23 cellular contexts compared by ENCODE assay signal in the genomic region with DNA sequence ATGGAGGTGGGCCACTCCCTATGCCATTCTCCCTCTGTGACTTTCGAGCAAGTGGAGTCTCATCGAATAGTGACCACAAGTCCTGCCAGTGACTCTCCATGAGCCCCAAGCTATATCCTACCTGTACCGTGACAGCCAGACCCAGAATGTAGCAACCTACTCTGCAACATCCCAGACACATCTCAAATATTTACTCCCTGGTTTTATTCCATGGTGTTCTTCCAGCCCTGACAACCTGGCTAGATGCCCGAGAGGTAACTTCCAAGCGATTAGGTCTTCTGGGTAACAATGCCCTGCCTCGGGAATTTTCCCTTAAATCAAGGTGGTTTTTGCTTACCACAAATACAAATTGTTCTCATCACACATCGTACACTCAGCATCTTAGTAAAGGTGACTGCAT.
DNase-seq lines count a peak whose midpoint lies in the region; ATAC-seq and TF ChIP-seq lines count a peak whose summit lies in the region.
"Had no signal": no experiment of that assay in that cellular context is flagged by ENCODE, and none has a peak within 500 bp of the region (broad histone marks: within the 10 kb centered on the region; RNA-seq: fewer than 3 reads in every experiment).

No MANE protein-coding gene starts in this region.

- H3K27me3 Mint-ChIP-seq in brain = no peaks in the 10 kb centered on the region
- H3K27me3 Mint-ChIP-seq: B cell; CD4-positive, alpha-beta T cell had no signal

- intact Hi-C loops in right lobe of liver (cut with DNase I) (loop anchor here in 1 of 2 donors (10.0 kb wide), 2 partner anchors 119 to 209 kb away; a partner anchor contains a TSS), prostate gland (cut with DNase I) (loop anchor here (10.0 kb wide), 1 partner anchor 331 kb away; no protein-coding TSS in a partner anchor)

- WGBS in right lobe of liver (ENCODE audit: insufficient coverage, low coverage, low lambda C conversion rate, missing lambda C conversion rate) = 37% methylated on average over 7 of the region's 7 CpGs
- WGBS in prostate gland = 56% methylated on average over 7 of the region's 7 CpGs

- no peaks in the 10 kb centered on the region for H3K36me3 ChIP-seq in right lobe of liver
- no peaks in the 10 kb centered on the region for H3K36me3 ChIP-seq in prostate gland

- no peaks in the 10 kb centered on the region for H3K27me3 ChIP-seq in right lobe of liver
- no peaks in the 10 kb centered on the region for H3K27me3 ChIP-seq in prostate gland (replicated peaks; ENCODE audit: insufficient read depth)

- H3K36me3 Mint-ChIP-seq in brain = peaks cover 4% of the 10 kb centered on the region

- ATAC-seq in right lobe of liver = peak; percentile 90 to 96 (median 92)
- ATAC-seq: Right ventricle myocardium inferior had no signal

- TF ChIP-seq POLR2A in right lobe of liver (IDR thresholded peaks at IDR 0.05) (no peak), prostate gland (IDR thresholded peaks at IDR 0.05) (no peak)

- H3K9me3 ChIP-seq in right lobe of liver (no peaks in the 10 kb centered on the region), prostate gland (no peaks in the 10 kb centered on the region)
- H3K9me3 ChIP-seq: HAP-1 had no signal

- H3K4me1 Mint-ChIP-seq in brain = peaks cover 100% of the 10 kb centered on the region

- peak overlapping the region in 3 of 5 experiments; percentile 34 to 90 (median 55) for H3K27ac Mint-ChIP-seq in brain
- H3K27ac Mint-ChIP-seq: B cell; CD4-positive, alpha-beta T cell; HFFc6 had no signal

- TF ChIP-seq CTCF in LNCaP clone FGC (IDR thresholded peaks at IDR 0.05; ENCODE audit: control insufficient read depth, extremely low read depth, insufficient read depth) (no peak), brain (conservative IDR thresholded peaks at IDR 0.05) (no peak), right lobe of liver (IDR thresholded peaks at IDR 0.05) (no peak), prostate gland (IDR thresholded peaks at IDR 0.05) (no peak)

- H3K9me3 Mint-ChIP-seq in brain = no peaks in the 10 kb centered on the region
- H3K9me3 Mint-ChIP-seq: CD4-positive, alpha-beta T cell; HFFc6 had no signal

- H3K27ac ChIP-seq in right lobe of liver (peak overlapping the region in 2 of 3 donors; percentile 23 to 40), prostate gland (peak overlapping the region in 1 of 2 donors; percentile 65)
- H3K27ac ChIP-seq: PC-9 had no signal

- peaks cover 0 to 14% (median 6%) of the 10 kb centered on the region in 4 donors for H3K4me1 ChIP-seq in right lobe of liver
- peaks cover 6% of the 10 kb centered on the region for H3K4me1 ChIP-seq in prostate gland (replicated peaks)

- no peak overlapping the region for H3K4me3 ChIP-seq in LNCaP clone FGC (ENCODE audit: low read depth, low read length)
- no peak overlapping the region for H3K4me3 ChIP-seq in right lobe of liver
- H3K4me3 ChIP-seq in prostate gland = no peak overlapping the region
- H3K4me3 ChIP-seq: HAP-1, PC-9 had no signal

- peak; percentile 88 for DNase-seq in LNCaP clone FGC (ENCODE audit: low read depth)
- peak; percentile 62 to 89 (median 67) for DNase-seq in right lobe of liver
- peak; percentile 85 for DNase-seq in prostate gland (ENCODE audit: low spot score)
- DNase-seq in NCI-H226 = no peak
- DNase-seq in COLO668 (lab: John Stamatoyannopoulos, UW; ENCODE audit: unreplicated experiment) = no peak
- no peak for DNase-seq in DMS 273 (lab: John Stamatoyannopoulos, UW; ENCODE audit: unreplicated experiment)
- DNase-seq: CD4-positive, alpha-beta T cell; COR-L47; GOT3; HFFc6; Karpas-422; MV-4-11; NCI-H1105; NCI-H1436 treated with DMSO at 0.1 percent for 48 hours; NCI-H187 treated with DMSO at 0.1 percent for 48 hours; NCI-H2171 treated with DMSO at 0.1 percent for 48 hours; NCI-H774; PC-9; T-helper 1 cell had no signal

- no peak overlapping the region for H3K4me3 Mint-ChIP-seq in brain
- H3K4me3 Mint-ChIP-seq: B cell; CD4-positive, alpha-beta T cell; HFFc6 had no signal

Comparison
In these comparisons a context has a peak if more than half of its experiments do, and no peak if none do; other contexts are left out.
1. DNase-seq: peak in LNCaP clone FGC (single experiment), right lobe of liver (3 of 3) and prostate gland (single experiment); none in NCI-H226 (single experiment), COLO668 (single experiment) and DMS 273 (single experiment).